20 cellular contexts compared by ENCODE assay signal in genomic region chr1:113053344-113054138, GRCh38. TPM values are rescaled to one million over a fixed set of nuclear protein-coding genes. Genes with fewer than 3 reads are reported as not detected.
DNase-seq lines count a peak whose midpoint lies in the region; ATAC-seq and TF ChIP-seq lines count a peak whose summit lies in the region.
"Had no signal": no experiment of that assay in that cellular context is flagged by ENCODE, and none has a peak within 500 bp of the region (broad histone marks: within the 10 kb centered on the region; RNA-seq: fewer than 3 reads in every experiment).

No MANE protein-coding gene starts in this region.

- ATAC-seq in natural killer cell, result peak in 2 of 3 donors; percentile 21 to 24
- ATAC-seq in natural killer cell treated with Interleukin-12 subunit alpha and Interleukin-12 subunit beta and Interleukin-15 and Interleukin-18, amount 100 ng/mL, for 72 hours, result no peak
- ATAC-seq: A549, PC-3 had no signal

- H3K27me3 Mint-ChIP-seq in natural killer cell (ENCODE audit: low read depth in 2 of 2) (no peaks in the 10 kb centered on the region), endodermal cell (ENCODE audit: insufficient read depth) (no peaks in the 10 kb centered on the region)
- H3K27me3 Mint-ChIP-seq in natural killer cell treated with Interleukin-12 subunit alpha and Interleukin-12 subunit beta and Interleukin-15 and Interleukin-18, amount 100 ng/mL, for 72 hours, result no peaks in the 10 kb centered on the region

- H3K9me3 Mint-ChIP-seq in natural killer cell (no peaks in the 10 kb centered on the region), endodermal cell (no peaks in the 10 kb centered on the region)
- no peaks in the 10 kb centered on the region for H3K9me3 Mint-ChIP-seq in natural killer cell treated with Interleukin-12 subunit alpha and Interleukin-12 subunit beta and Interleukin-15 and Interleukin-18, amount 100 ng/mL, for 72 hours
- H3K9me3 Mint-ChIP-seq: CD14-positive monocyte had no signal

- H3K27ac ChIP-seq in VCaP (peak overlapping the region; percentile 92), endodermal cell (ENCODE audit: low read depth, low read length) (no peak overlapping the region), adrenal gland (no peak overlapping the region)
- H3K27ac ChIP-seq: A549, HL-60, RWPE1 had no signal

- no peak overlapping the region for H3K4me3 ChIP-seq in endodermal cell (ENCODE audit: low read length)
- no peak overlapping the region for H3K4me3 ChIP-seq in adrenal gland
- H3K4me3 ChIP-seq: A549 had no signal

- H3K9ac ChIP-seq in endodermal cell (ENCODE audit: extremely low read depth, low read length, poor library complexity, severe bottlenecking), result no peak overlapping the region

- no peaks in the 10 kb centered on the region for H3K9me3 ChIP-seq in endodermal cell (ENCODE audit: control insufficient read depth, low read length)
- no peaks in the 10 kb centered on the region for H3K9me3 ChIP-seq in adrenal gland (replicated peaks in 1 of 3)
- H3K9me3 ChIP-seq: A549 had no signal

- peak overlapping the region; percentile 21 for H3K4me3 Mint-ChIP-seq in natural killer cell
- no peak overlapping the region for H3K4me3 Mint-ChIP-seq in natural killer cell treated with Interleukin-12 subunit alpha and Interleukin-12 subunit beta and Interleukin-15 and Interleukin-18, amount 100 ng/mL, for 72 hours
- no peak overlapping the region for H3K4me3 Mint-ChIP-seq in endodermal cell
- H3K4me3 Mint-ChIP-seq: CD14-positive monocyte had no signal

- WGBS in endodermal cell (ENCODE audit: insufficient coverage in 1 of 2, insufficient read length in 1 of 2), 2 experiments, result 92 to 93% methylated on average over 11 to 12 of the region's 12 CpGs
- WGBS in adrenal gland, 4 donors, result 85 to 88% (median 86%) methylated on average over 12 of the region's 12 CpGs

- DNase-seq in natural killer cell (no peak), endodermal cell (no peak), adrenal gland (no peak), ureter (ENCODE audit: low spot score) (no peak), retina (no peak), iPS-NIHi7 (ENCODE audit: extremely low spot score) (no peak)
- no peak for DNase-seq in natural killer cell treated with Interleukin-12 subunit alpha and Interleukin-12 subunit beta and Interleukin-15 and Interleukin-18, amount 100 ng/mL, for 72 hours (ENCODE audit: low spot score)
- DNase-seq: COR-L47, EL, H7, KBM-7, NCI-H1436, NCI-H2029 treated with DMSO at 0.1 percent for 48 hours, NCI-H748 treated with DMSO at 0.1 percent for 48 hours, PC-3 had no signal

- intact Hi-C loops in natural killer cell (cut with micrococcal nuclease), result no loop called here
- intact Hi-C loops in adrenal gland (cut with DNase I), result no loop called here

- H3K36me3 Mint-ChIP-seq in natural killer cell (no peaks in the 10 kb centered on the region), endodermal cell (ENCODE audit: low read depth) (no peaks in the 10 kb centered on the region)
- H3K36me3 Mint-ChIP-seq in natural killer cell treated with Interleukin-12 subunit alpha and Interleukin-12 subunit beta and Interleukin-15 and Interleukin-18, amount 100 ng/mL, for 72 hours, result no peaks in the 10 kb centered on the region
- H3K36me3 Mint-ChIP-seq: CD14-positive monocyte had no signal

- TF ChIP-seq CTCF in natural killer cell (IDR thresholded peaks at IDR 0.05) (no peak), VCaP (conservative IDR thresholded peaks at IDR 0.05) (no peak), endodermal cell (conservative IDR thresholded peaks at IDR 0.05) (no peak), adrenal gland (IDR thresholded peaks at IDR 0.05) (no peak)

- H3K36me3 ChIP-seq in endodermal cell (ENCODE audit: control insufficient read depth, insufficient read depth, low read length) (no peaks in the 10 kb centered on the region), adrenal gland (replicated peaks in 1 of 2) (no peaks in the 10 kb centered on the region)

- TF ChIP-seq POLR2A in adrenal gland (IDR thresholded peaks at IDR 0.05), result no peak

- H3K4me1 ChIP-seq in endodermal cell (ENCODE audit: control insufficient read depth, insufficient read depth, low read length) (peaks cover 8% of the 10 kb centered on the region), adrenal gland (replicated peaks in 1 of 2) (no peaks in the 10 kb centered on the region)
- H3K4me1 ChIP-seq: A549 had no signal

- H3K27ac Mint-ChIP-seq in natural killer cell, result peak overlapping the region; percentile 61 to 84
- H3K27ac Mint-ChIP-seq in natural killer cell treated with Interleukin-12 subunit alpha and Interleukin-12 subunit beta and Interleukin-15 and Interleukin-18, amount 100 ng/mL, for 72 hours, result peak overlapping the region in 1 of 2 donors; percentile 34
- H3K27ac Mint-ChIP-seq in endodermal cell, result peak overlapping the region; percentile 66

- H3K4me1 Mint-ChIP-seq in natural killer cell (peaks cover 30 to 46% of the 10 kb centered on the region in 2 donors), endodermal cell (peaks cover 23% of the 10 kb centered on the region)
- H3K4me1 Mint-ChIP-seq in natural killer cell treated with Interleukin-12 subunit alpha and Interleukin-12 subunit beta and Interleukin-15 and Interleukin-18, amount 100 ng/mL, for 72 hours (ENCODE audit: low read depth in 2 of 2), result peaks cover 18 to 20% of the 10 kb centered on the region in 2 donors

- H3K27me3 ChIP-seq in endodermal cell (ENCODE audit: control insufficient read depth, insufficient read depth, low read length, poor library complexity, severe bottlenecking) (no peaks in the 10 kb centered on the region), adrenal gland (no peaks in the 10 kb centered on the region)

RNA-seq across cellular contexts. Expression of gene LRIG2, which starts 19.5 kb away (rescaled TPM):
- total RNA-seq in natural killer cell (10 to 100 TPM; 20.2 to 28.5 (median 23.7) TPM), endodermal cell (10 to 100 TPM; 21.2 to 23.0 TPM), adrenal gland (100 to 1,000 TPM in 1 of 8 donors, 10 to 100 TPM in 4, 1 to 10 TPM in 3; 7.3 to 117 (median 11.5) TPM), ureter (31.8 TPM)
- total RNA-seq in natural killer cell treated with Interleukin-12 subunit alpha and Interleukin-12 subunit beta and Interleukin-15 and Interleukin-18, amount 100 ng/mL, for 72 hours, result 10 to 100 TPM; 13.0 to 20.8 TPM
- polyA plus RNA-seq in endodermal cell (2013, experiment 1 of 2), result 12.9 TPM
- polyA plus RNA-seq in endodermal cell (2013, experiment 2 of 2), result 12.8 TPM
- polyA plus RNA-seq in adrenal gland, result 1 to 10 TPM; 3.5 to 4.9 (median 4.8) TPM

Comparison
In these comparisons a context has a peak if more than half of its experiments do, and no peak if none do; other contexts are left out.
1. ATAC-seq: peak in natural killer cell (2 of 3); none in natural killer cell treated with Interleukin-12 subunit alpha and Interleukin-12 subunit beta and Interleukin-15 and Interleukin-18, amount 100 ng/mL, for 72 hours (0 of 2).